ENCODE assay signal across 1 cellular context in genomic region chr11:121928597-121929580, GRCh38.
TF ChIP-seq lines count a peak whose summit lies in the region.

No MANE protein-coding gene starts in this region.

TF ChIP-seq in HepG2, 621 proteins besides CTCF, POLR2A, EP300 and RAD21 (continued from another document):
- TF ChIP-seq, protein P1, sequence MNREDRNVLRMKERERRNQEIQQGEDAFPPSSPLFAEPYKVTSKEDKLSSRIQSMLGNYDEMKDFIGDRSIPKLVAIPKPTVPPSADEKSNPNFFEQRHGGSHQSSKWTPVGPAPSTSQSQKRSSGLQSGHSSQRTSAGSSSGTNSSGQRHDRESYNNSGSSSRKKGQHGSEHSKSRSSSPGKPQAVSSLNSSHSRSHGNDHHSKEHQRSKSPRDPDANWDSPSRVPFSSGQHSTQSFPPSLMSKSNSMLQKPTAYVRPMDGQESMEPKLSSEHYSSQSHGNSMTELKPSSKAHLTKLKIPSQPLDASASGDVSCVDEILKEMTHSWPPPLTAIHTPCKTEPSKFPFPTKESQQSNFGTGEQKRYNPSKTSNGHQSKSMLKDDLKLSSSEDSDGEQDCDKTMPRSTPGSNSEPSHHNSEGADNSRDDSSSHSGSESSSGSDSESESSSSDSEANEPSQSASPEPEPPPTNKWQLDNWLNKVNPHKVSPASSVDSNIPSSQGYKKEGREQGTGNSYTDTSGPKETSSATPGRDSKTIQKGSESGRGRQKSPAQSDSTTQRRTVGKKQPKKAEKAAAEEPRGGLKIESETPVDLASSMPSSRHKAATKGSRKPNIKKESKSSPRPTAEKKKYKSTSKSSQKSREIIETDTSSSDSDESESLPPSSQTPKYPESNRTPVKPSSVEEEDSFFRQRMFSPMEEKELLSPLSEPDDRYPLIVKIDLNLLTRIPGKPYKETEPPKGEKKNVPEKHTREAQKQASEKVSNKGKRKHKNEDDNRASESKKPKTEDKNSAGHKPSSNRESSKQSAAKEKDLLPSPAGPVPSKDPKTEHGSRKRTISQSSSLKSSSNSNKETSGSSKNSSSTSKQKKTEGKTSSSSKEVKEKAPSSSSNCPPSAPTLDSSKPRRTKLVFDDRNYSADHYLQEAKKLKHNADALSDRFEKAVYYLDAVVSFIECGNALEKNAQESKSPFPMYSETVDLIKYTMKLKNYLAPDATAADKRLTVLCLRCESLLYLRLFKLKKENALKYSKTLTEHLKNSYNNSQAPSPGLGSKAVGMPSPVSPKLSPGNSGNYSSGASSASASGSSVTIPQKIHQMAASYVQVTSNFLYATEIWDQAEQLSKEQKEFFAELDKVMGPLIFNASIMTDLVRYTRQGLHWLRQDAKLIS (CRISPR knock-in tag; IDR thresholded peaks at IDR 0.05), result no peak
- TF ChIP-seq SNAI1 (CRISPR knock-in tag; IDR thresholded peaks at IDR 0.05; ENCODE audit: borderline replicate concordance) (no peak), NCOA5 (CRISPR knock-in tag; IDR thresholded peaks at IDR 0.05) (no peak), STAG1 (CRISPR knock-in tag; IDR thresholded peaks at IDR 0.05) (no peak), CREB1 (IDR thresholded peaks at IDR 0.05) (no peak), CREB1 (CRISPR knock-in tag; IDR thresholded peaks at IDR 0.05) (0 out of 2 replicates have a peak, but pooled peaks have one; percentile 28), ZMAT3 (CRISPR knock-in tag; conservative IDR thresholded peaks at IDR 0.05) (no peak), ZNF547 (CRISPR knock-in tag; IDR thresholded peaks at IDR 0.05) (no peak), JUND (CRISPR knock-in tag; IDR thresholded peaks at IDR 0.05) (no peak), ZSCAN31 (CRISPR knock-in tag; IDR thresholded peaks at IDR 0.05; ENCODE audit: low read depth) (no peak), ZNF207 (IDR thresholded peaks at IDR 0.05; ENCODE audit: borderline replicate concordance) (no peak), NCOA1 (CRISPR knock-in tag; IDR thresholded peaks at IDR 0.05) (no peak), TP53 (CRISPR knock-in tag; conservative IDR thresholded peaks at IDR 0.05) (no peak), PCBP2 (optimal IDR thresholded peaks at IDR 0.05; ENCODE audit: low read depth, low read length, poor library complexity, severe bottlenecking) (peak; percentile 87), SP2 (CRISPR knock-in tag; IDR thresholded peaks at IDR 0.05) (no peak), NR2F2 (IDR thresholded peaks at IDR 0.05; ENCODE audit: borderline replicate concordance, low read depth) (peak; percentile 89), ZBTB46 (CRISPR knock-in tag; IDR thresholded peaks at IDR 0.05; ENCODE audit: borderline replicate concordance) (no peak), KAT8 (CRISPR knock-in tag; IDR thresholded peaks at IDR 0.05) (no peak), RORA (CRISPR knock-in tag; IDR thresholded peaks at IDR 0.05) (no peak), SETDB1 (CRISPR knock-in tag; IDR thresholded peaks at IDR 0.05; ENCODE audit: borderline replicate concordance) (no peak), RXRB (CRISPR knock-in tag; IDR thresholded peaks at IDR 0.05; ENCODE audit: borderline replicate concordance) (peak; percentile 78), SMARCE1 (IDR thresholded peaks at IDR 0.05; ENCODE audit: borderline replicate concordance) (no peak), ZNF792 (CRISPR knock-in tag; IDR thresholded peaks at IDR 0.05) (no peak), NFIC (IDR thresholded peaks at IDR 0.05; ENCODE audit: low read length) (peak; percentile 49; the same call in 1 of the 2 replicates), ZNF343 (CRISPR knock-in tag; IDR thresholded peaks at IDR 0.05) (no peak), ZNF460 (CRISPR knock-in tag; IDR thresholded peaks at IDR 0.05; ENCODE audit: borderline replicate concordance) (no peak), MZF1 (CRISPR knock-in tag; IDR thresholded peaks at IDR 0.05; ENCODE audit: borderline replicate concordance) (no peak), MBD4 (IDR thresholded peaks at IDR 0.05; ENCODE audit: borderline replicate concordance, low read length) (no peak), MED1 (CRISPR knock-in tag; IDR thresholded peaks at IDR 0.05) (peak; percentile 31; the same call in 1 of the 2 replicates), MTA1 (CRISPR knock-in tag; IDR thresholded peaks at IDR 0.05; ENCODE audit: borderline replicate concordance) (peak; percentile 23; the same call in 1 of the 2 replicates), SSRP1 (CRISPR knock-in tag; IDR thresholded peaks at IDR 0.05) (no peak), RFXANK (CRISPR knock-in tag; IDR thresholded peaks at IDR 0.05) (0 out of 2 replicates have a peak, but pooled peaks have one; percentile 20), HNF4A (CRISPR knock-in tag; IDR thresholded peaks at IDR 0.05) (peak; percentile 56), GATAD2A (CRISPR knock-in tag; IDR thresholded peaks at IDR 0.05) (peak; percentile 52; the same call in 1 of the 2 replicates), REST (IDR thresholded peaks at IDR 0.05; ENCODE audit: borderline replicate concordance in 1 of 2, low read depth in 1 of 2, low read length in 2 of 2) (peak in 1 of 2 experiments; percentile 54; a peak in 1 of 4 replicates), SATB2 (CRISPR knock-in tag; IDR thresholded peaks at IDR 0.05) (no peak), FOXM1 (CRISPR knock-in tag; IDR thresholded peaks at IDR 0.05) (no peak), ZNF772 (CRISPR knock-in tag; IDR thresholded peaks at IDR 0.05) (no peak), ZFP36L2 (CRISPR knock-in tag; IDR thresholded peaks at IDR 0.05) (no peak), SPEN (CRISPR knock-in tag; IDR thresholded peaks at IDR 0.05; ENCODE audit: low read depth) (no peak), NR2F1 (CRISPR knock-in tag; IDR thresholded peaks at IDR 0.05) (peak; percentile 70 to 71; a peak in 2 of 4 replicates), ZC3H4 (CRISPR knock-in tag; IDR thresholded peaks at IDR 0.05; ENCODE audit: borderline replicate concordance) (no peak), BRCA1 (CRISPR knock-in tag; IDR thresholded peaks at IDR 0.05) (no peak), KDM1A (CRISPR knock-in tag; IDR thresholded peaks at IDR 0.05) (no peak)
- TF ChIP-seq, protein P2, sequence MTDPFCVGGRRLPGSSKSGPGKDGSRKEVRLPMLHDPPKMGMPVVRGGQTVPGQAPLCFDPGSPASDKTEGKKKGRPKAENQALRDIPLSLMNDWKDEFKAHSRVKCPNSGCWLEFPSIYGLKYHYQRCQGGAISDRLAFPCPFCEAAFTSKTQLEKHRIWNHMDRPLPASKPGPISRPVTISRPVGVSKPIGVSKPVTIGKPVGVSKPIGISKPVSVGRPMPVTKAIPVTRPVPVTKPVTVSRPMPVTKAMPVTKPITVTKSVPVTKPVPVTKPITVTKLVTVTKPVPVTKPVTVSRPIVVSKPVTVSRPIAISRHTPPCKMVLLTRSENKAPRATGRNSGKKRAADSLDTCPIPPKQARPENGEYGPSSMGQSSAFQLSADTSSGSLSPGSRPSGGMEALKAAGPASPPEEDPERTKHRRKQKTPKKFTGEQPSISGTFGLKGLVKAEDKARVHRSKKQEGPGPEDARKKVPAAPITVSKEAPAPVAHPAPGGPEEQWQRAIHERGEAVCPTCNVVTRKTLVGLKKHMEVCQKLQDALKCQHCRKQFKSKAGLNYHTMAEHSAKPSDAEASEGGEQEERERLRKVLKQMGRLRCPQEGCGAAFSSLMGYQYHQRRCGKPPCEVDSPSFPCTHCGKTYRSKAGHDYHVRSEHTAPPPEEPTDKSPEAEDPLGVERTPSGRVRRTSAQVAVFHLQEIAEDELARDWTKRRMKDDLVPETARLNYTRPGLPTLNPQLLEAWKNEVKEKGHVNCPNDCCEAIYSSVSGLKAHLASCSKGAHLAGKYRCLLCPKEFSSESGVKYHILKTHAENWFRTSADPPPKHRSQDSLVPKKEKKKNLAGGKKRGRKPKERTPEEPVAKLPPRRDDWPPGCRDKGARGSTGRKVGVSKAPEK (CRISPR knock-in tag; IDR thresholded peaks at IDR 0.05; ENCODE audit: borderline replicate concordance), result no peak
- TF ChIP-seq, protein P3, sequence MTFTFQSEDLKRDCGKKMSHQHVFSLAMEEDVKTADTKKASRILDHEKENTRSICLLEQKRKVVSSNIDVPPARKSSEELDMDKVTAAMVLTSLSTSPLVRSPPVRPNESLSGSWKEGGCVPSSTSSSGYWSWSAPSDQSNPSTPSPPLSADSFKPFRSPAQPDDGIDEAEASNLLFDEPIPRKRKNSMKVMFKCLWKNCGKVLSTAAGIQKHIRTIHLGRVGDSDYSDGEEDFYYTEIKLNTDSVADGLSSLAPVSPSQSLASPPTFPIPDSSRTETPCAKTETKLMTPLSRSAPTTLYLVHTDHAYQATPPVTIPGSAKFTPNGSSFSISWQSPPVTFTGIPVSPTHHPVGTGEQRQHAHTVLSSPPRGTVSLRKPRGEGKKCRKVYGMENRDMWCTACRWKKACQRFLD (CRISPR knock-in tag; IDR thresholded peaks at IDR 0.05; ENCODE audit: borderline replicate concordance), result no peak
- TF ChIP-seq, protein P4, sequence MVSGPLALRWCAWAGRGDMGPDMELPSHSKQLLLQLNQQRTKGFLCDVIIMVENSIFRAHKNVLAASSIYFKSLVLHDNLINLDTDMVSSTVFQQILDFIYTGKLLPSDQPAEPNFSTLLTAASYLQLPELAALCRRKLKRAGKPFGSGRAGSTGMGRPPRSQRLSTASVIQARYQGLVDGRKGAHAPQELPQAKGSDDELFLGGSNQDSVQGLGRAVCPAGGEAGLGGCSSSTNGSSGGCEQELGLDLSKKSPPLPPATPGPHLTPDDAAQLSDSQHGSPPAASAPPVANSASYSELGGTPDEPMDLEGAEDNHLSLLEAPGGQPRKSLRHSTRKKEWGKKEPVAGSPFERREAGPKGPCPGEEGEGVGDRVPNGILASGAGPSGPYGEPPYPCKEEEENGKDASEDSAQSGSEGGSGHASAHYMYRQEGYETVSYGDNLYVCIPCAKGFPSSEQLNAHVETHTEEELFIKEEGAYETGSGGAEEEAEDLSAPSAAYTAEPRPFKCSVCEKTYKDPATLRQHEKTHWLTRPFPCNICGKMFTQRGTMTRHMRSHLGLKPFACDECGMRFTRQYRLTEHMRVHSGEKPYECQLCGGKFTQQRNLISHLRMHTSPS (CRISPR knock-in tag; IDR thresholded peaks at IDR 0.05; ENCODE audit: low read depth), result no peak
- TF ChIP-seq, protein P5, sequence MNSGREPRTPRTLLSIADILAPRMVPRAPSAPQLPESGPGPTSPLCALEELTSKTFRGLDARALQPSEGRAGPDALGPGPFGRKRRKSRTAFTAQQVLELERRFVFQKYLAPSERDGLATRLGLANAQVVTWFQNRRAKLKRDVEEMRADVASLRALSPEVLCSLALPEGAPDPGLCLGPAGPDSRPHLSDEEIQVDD (CRISPR knock-in tag; IDR thresholded peaks at IDR 0.05; ENCODE audit: borderline replicate concordance), result no peak
